Comparison of ENCODE assay signal across 13 cellular contexts in genomic region chr1:77541162-77541545, GRCh38.
DNase-seq lines count a peak whose midpoint lies in the region; ATAC-seq, FAIRE-seq and TF ChIP-seq lines count a peak whose summit lies in the region.
"Had no signal": no experiment of that assay in that cellular context is flagged by ENCODE, and none has a peak within 500 bp of the region (broad histone marks: within the 10 kb centered on the region; RNA-seq: fewer than 3 reads in every experiment).

No MANE protein-coding gene starts in this region.

- H3K27ac ChIP-seq in CD8-positive, alpha-beta T cell (ENCODE audit: low read depth, low read length) = no peak overlapping the region
- H3K27ac ChIP-seq in dorsolateral prefrontal cortex = peak overlapping the region in 25 of 59 donors; percentile 1 to 88 (median 47)
- H3K27ac ChIP-seq: body of pancreas, transverse colon had no signal

- H3K27me3 ChIP-seq in CD8-positive, alpha-beta T cell (ENCODE audit: insufficient read depth, low read length) = no peaks in the 10 kb centered on the region
- no peaks in the 10 kb centered on the region for H3K27me3 ChIP-seq in dorsolateral prefrontal cortex
- H3K27me3 ChIP-seq: body of pancreas, transverse colon had no signal

- CTCF ChIA-PET in CD8-positive, alpha-beta T cell (lab: Charles Lee) = no interaction called here

- DNase-seq in GM19239 (ENCODE audit: insufficient read length, low spot score) (no peak), renal cortical epithelial cell (ENCODE audit: low read depth) (peak; percentile 47), activated gamma-delta T cell treated with Interleukin-2 at 50 U/mL for 16 hours (no peak), dorsolateral prefrontal cortex (no peak)
- DNase-seq in stimulated activated CD4-positive, alpha-beta T cell treated with anti-CD3 and anti-CD28 coated beads, Interleukin-2, amount 100 ng/mL, for 24 hours = no peak
- no peak for DNase-seq in CD8-positive, alpha-beta T cell
- DNase-seq: body of pancreas, NCI-H1105, T-helper 2 cell, transverse colon had no signal

- H3K4me1 Mint-ChIP-seq in CD8-positive, alpha-beta T cell (ENCODE audit: low read depth) = no peaks in the 10 kb centered on the region

- POLR2A ChIA-PET in CD8-positive, alpha-beta T cell (lab: Charles Lee) = no interaction called here

- no peak for TF ChIP-seq CTCF in CD8-positive, alpha-beta T cell (IDR thresholded peaks at IDR 0.05)
- no peak for TF ChIP-seq CTCF in dorsolateral prefrontal cortex (IDR thresholded peaks at IDR 0.05 in 54 of 56, conservative IDR thresholded peaks at IDR 0.05 in 2 of 56; ENCODE audit: low read depth in 1 of 56, partially characterized antibody in 56 of 56)

- H3K27ac Mint-ChIP-seq in CD8-positive, alpha-beta T cell = no peak overlapping the region

- no peaks in the 10 kb centered on the region for H3K9me3 Mint-ChIP-seq in CD8-positive, alpha-beta T cell

- intact Hi-C loops in CD8-positive, alpha-beta T cell (cut with DNase I, micrococcal nuclease) = loop anchor here in 1 of 2 experiments (5.0 kb wide), 1 partner anchor 1709 kb away; no protein-coding TSS in a partner anchor
- intact Hi-C loops in dorsolateral prefrontal cortex (cut with DNase I) = no loop called here

- peak; percentile 62 for FAIRE-seq in GM19239 (lab: Jason Lieb, UNC)
- FAIRE-seq: D721Med had no signal

- ATAC-seq in HG02610 (IDR thresholded peaks at IDR 0.05; ENCODE audit: unreplicated experiment) (peak; percentile 69), HG03469 (IDR thresholded peaks at IDR 0.05; ENCODE audit: unreplicated experiment) (peak; percentile 36)
- no peak for ATAC-seq in CD8-positive, alpha-beta T cell
- ATAC-seq: body of pancreas had no signal

- no peaks in the 10 kb centered on the region for H3K27me3 Mint-ChIP-seq in CD8-positive, alpha-beta T cell (ENCODE audit: low read depth)

- peaks cover 6% of the 10 kb centered on the region for H3K36me3 ChIP-seq in CD8-positive, alpha-beta T cell (ENCODE audit: insufficient read depth, low read length)
- H3K36me3 ChIP-seq: transverse colon had no signal

- no peak overlapping the region for H3K4me3 ChIP-seq in CD8-positive, alpha-beta T cell (ENCODE audit: low read depth, low read length)
- no peak overlapping the region for H3K4me3 ChIP-seq in dorsolateral prefrontal cortex
- H3K4me3 ChIP-seq: body of pancreas, transverse colon had no signal

- no peak overlapping the region for H3K4me3 Mint-ChIP-seq in CD8-positive, alpha-beta T cell

- H3K4me1 ChIP-seq in CD8-positive, alpha-beta T cell (ENCODE audit: insufficient read depth, low read length) = no peaks in the 10 kb centered on the region

- H3K9me3 ChIP-seq in CD8-positive, alpha-beta T cell (ENCODE audit: low read length) = no peaks in the 10 kb centered on the region
- H3K9me3 ChIP-seq: body of pancreas, transverse colon had no signal

- H3K36me3 Mint-ChIP-seq in CD8-positive, alpha-beta T cell = peaks cover 48% of the 10 kb centered on the region
